8 cellular contexts compared by ENCODE assay signal in genomic region chr12:52023182-52023975, GRCh38. TPM values are rescaled to one million over a fixed set of nuclear protein-coding genes. Genes with fewer than 3 reads are reported as not detected.
DNase-seq lines count a peak whose midpoint lies in the region; ATAC-seq, FAIRE-seq and TF ChIP-seq lines count a peak whose summit lies in the region.

No MANE protein-coding gene starts in this region.

- H3K4me3 ChIP-seq in pancreas (peak overlapping the region; percentile 38 to 62 (median 46)), tibial artery (peak overlapping the region; percentile 52 to 67)

- intact Hi-C loops in Right ventricle myocardium superior (cut with DNase I) (loop anchor here (5.0 kb wide), 1 partner anchor 36 kb away; no protein-coding TSS in a partner anchor), pancreas (cut with DNase I) (no loop called here), tibial artery (cut with DNase I; ENCODE audit: low total_unique reads) (no loop called here)

- DNase-seq in 8988T, result peak; percentile 93
- peak; percentile 86 for DNase-seq in SK-N-DZ (ENCODE audit: low spot score)
- peak; percentile 93 for DNase-seq in activated naive CD4-positive, alpha-beta T cell treated with anti-CD3 and anti-CD28 coated beads, Interleukin-2, amount 50 U/mL, for 16 hours
- DNase-seq in Right ventricle myocardium superior, result peak; percentile 95
- peak; percentile 78 to 96 (median 94) for DNase-seq in pancreas
- DNase-seq in tibial artery, result peak; percentile 84 to 91

- WGBS in pancreas, 2 donors, result 1% methylated on average over 67 to 70 of the region's 70 CpGs

- H3K27me3 ChIP-seq in pancreas (no peaks in the 10 kb centered on the region), tibial artery (peaks cover 0 to 15% of the 10 kb centered on the region in 2 donors)

- FAIRE-seq in pancreas (lab: Jason Lieb, UNC), result no peak

- H3K36me3 ChIP-seq in pancreas (no peaks in the 10 kb centered on the region), tibial artery (no peaks in the 10 kb centered on the region)

- H3K27ac ChIP-seq in pancreas (peak overlapping the region; percentile 9 to 67 (median 42)), tibial artery (peak overlapping the region in 1 of 2 donors; percentile 10)

- TF ChIP-seq CTCF in LNCAP (IDR thresholded peaks at IDR 0.05) (peak; percentile 97), pancreas (IDR thresholded peaks at IDR 0.05) (peak; percentile 92 to 95 (median 95)), tibial artery (IDR thresholded peaks at IDR 0.05) (peak; percentile 94 to 96)

- ATAC-seq in GM18867 (IDR thresholded peaks at IDR 0.05; ENCODE audit: unreplicated experiment) (peak; percentile 48), Right ventricle myocardium superior (ENCODE audit: poor library complexity) (peak; percentile 67), pancreas (peak; percentile 70 to 83 (median 80))

- peaks cover 0 to 13% (median 0%) of the 10 kb centered on the region in 3 donors for H3K4me1 ChIP-seq in pancreas
- H3K4me1 ChIP-seq in tibial artery, result peaks cover 4 to 35% (median 23%) of the 10 kb centered on the region in 4 donors

- H3K9me3 ChIP-seq in pancreas, result no peaks in the 10 kb centered on the region
- no peaks in the 10 kb centered on the region for H3K9me3 ChIP-seq in tibial artery

RNA-seq across cellular contexts. Expression of gene TAMALIN, which starts 16.6 kb away (rescaled TPM):
- 13.6 and 121 TPM in 2 replicates for polyA plus RNA-seq in SK-N-DZ (2014; cell fraction: cytosol; rRNA removed)
- 24.1 and 50.0 TPM in 2 replicates for polyA plus RNA-seq in SK-N-DZ (2014; cell fraction: nucleus; rRNA removed)
- total RNA-seq in Right ventricle myocardium superior, result 19.8 TPM
- 10 to 100 TPM in 3 of 6 donors, 1 to 10 TPM in 3; 7.1 to 18.0 (median 11.0) TPM for total RNA-seq in pancreas
- polyA plus RNA-seq in pancreas, result 10 to 100 TPM; 25.4 to 51.6 TPM

RNA-seq across cellular contexts. Expression of gene NR4A1, which starts 27.9 kb away (rescaled TPM):
- 14.7 and 19.6 TPM in 2 replicates for polyA plus RNA-seq in SK-N-DZ (2014; cell fraction: cytosol; rRNA removed)
- 16.8 and 20.0 TPM in 2 replicates for polyA plus RNA-seq in SK-N-DZ (2014; cell fraction: nucleus; rRNA removed)
- total RNA-seq in Right ventricle myocardium superior (46.1 TPM), pancreas (10 to 100 TPM; 11.7 to 55.2 (median 22.0) TPM)
- 10 to 100 TPM; 76.4 to 85.4 TPM for polyA plus RNA-seq in pancreas

RNA-seq across cellular contexts. Expression of gene ATG101, which starts 46.4 kb away (rescaled TPM):
- polyA plus RNA-seq in SK-N-DZ (2014; cell fraction: cytosol; rRNA removed), result 57.9 and 64.7 TPM in 2 replicates
- 40.6 and 41.2 TPM in 2 replicates for polyA plus RNA-seq in SK-N-DZ (2014; cell fraction: nucleus; rRNA removed)
- total RNA-seq in Right ventricle myocardium superior (23.5 TPM), pancreas (10 to 100 TPM; 13.6 to 20.4 (median 18.7) TPM)
- polyA plus RNA-seq in pancreas, result 10 to 100 TPM; 23.0 to 31.7 TPM

RNA-seq across cellular contexts. Expression of gene SMIM41, which starts 56.1 kb away (rescaled TPM):
- polyA plus RNA-seq in SK-N-DZ (2014; cell fraction: cytosol; rRNA removed), result not detected in 2 replicates
- not detected in 2 replicates for polyA plus RNA-seq in SK-N-DZ (2014; cell fraction: nucleus; rRNA removed)
- 0.35 TPM for total RNA-seq in Right ventricle myocardium superior
- under 1 TPM in 2 of 6 donors, not detected in 4; 0.09 to 0.20 TPM for total RNA-seq in pancreas
- under 1 TPM in 1 of 2 donors, not detected in 1; 0.19 TPM for polyA plus RNA-seq in pancreas
